In genomic region chr20:34260208-34260942, GRCh38 we compare ENCODE assay signal across 20 cellular contexts. TPM values are rescaled to one million over a fixed set of nuclear protein-coding genes. Genes with fewer than 3 reads are reported as not detected.
A peak's percentile ranks its signal among the peaks of the same experiment; 100 is the strongest.
DNase-seq lines count a peak whose midpoint lies in the region; ATAC-seq, FAIRE-seq and TF ChIP-seq lines count a peak whose summit lies in the region.
"Had no signal": no experiment of that assay in that cellular context is flagged by ENCODE, and none has a peak within 500 bp of the region (broad histone marks: within the 10 kb centered on the region; RNA-seq: fewer than 3 reads in every experiment).

No MANE protein-coding gene starts in this region.

- H3K27me3 ChIP-seq in bronchial epithelial cell (ENCODE audit: control insufficient read depth, insufficient read depth, low read length), result no peaks in the 10 kb centered on the region
- H3K27me3 ChIP-seq: BE2C had no signal

- no peak overlapping the region for H3K27ac Mint-ChIP-seq in activated CD8-positive, alpha-beta T cell treated with anti-CD3 and anti-CD28 coated beads, Interleukin-2, amount 10 ng/mL, durations not matched to agents 7 days and 5 days
- H3K27ac Mint-ChIP-seq: CD4-positive, CD25-positive, alpha-beta regulatory T cell had no signal

- FAIRE-seq in bronchial epithelial cell (lab: Jason Lieb, UNC), result no peak
- FAIRE-seq: G401.6, K562 had no signal

- H3K4me3 Mint-ChIP-seq in activated CD8-positive, alpha-beta T cell treated with anti-CD3 and anti-CD28 coated beads, Interleukin-2, amount 10 ng/mL, durations not matched to agents 7 days and 5 days, result no peak overlapping the region
- H3K4me3 Mint-ChIP-seq: CD4-positive, CD25-positive, alpha-beta regulatory T cell had no signal

- no peaks in the 10 kb centered on the region for H3K36me3 ChIP-seq in bronchial epithelial cell (ENCODE audit: control insufficient read depth, insufficient read depth, low read length)
- H3K36me3 ChIP-seq: BE2C had no signal

- no peaks in the 10 kb centered on the region for H3K9me3 Mint-ChIP-seq in activated CD8-positive, alpha-beta T cell treated with anti-CD3 and anti-CD28 coated beads, Interleukin-2, amount 10 ng/mL, durations not matched to agents 7 days and 5 days (ENCODE audit: insufficient read depth)

- CTCF ChIA-PET in activated CD8-positive, alpha-beta T cell treated with anti-CD3 and anti-CD28 coated beads, Interleukin-2, amount 10 ng/mL, durations not matched to agents 7 days and 5 days (lab: Charles Lee), result no interaction called here

- peaks cover 6% of the 10 kb centered on the region for H3K4me1 Mint-ChIP-seq in activated CD8-positive, alpha-beta T cell treated with anti-CD3 and anti-CD28 coated beads, Interleukin-2, amount 10 ng/mL, durations not matched to agents 7 days and 5 days (ENCODE audit: low read depth)
- H3K4me1 Mint-ChIP-seq: CD4-positive, CD25-positive, alpha-beta regulatory T cell had no signal

- TF ChIP-seq CTCF in bronchial epithelial cell (IDR thresholded peaks at IDR 0.05; ENCODE audit: insufficient read depth, low read length, severe bottlenecking), result no peak
- no peak for TF ChIP-seq CTCF in foreskin fibroblast (IDR thresholded peaks at IDR 0.05; ENCODE audit: low read depth, low read length)

- DNase-seq in activated CD8-positive, alpha-beta memory T cell treated with anti-CD3 and anti-CD28 coated beads, Interleukin-2, amount 50 U/mL, for 48 hours, result peak; percentile 32
- DNase-seq in activated CD8-positive, alpha-beta memory T cell treated with anti-CD3 and anti-CD28 coated beads for 24 hours, result no peak
- DNase-seq in bronchial epithelial cell (ENCODE audit: low read depth) (peak; percentile 48), foreskin fibroblast (peak; percentile 29 to 35)
- DNase-seq in stimulated activated CD4-positive, alpha-beta T cell treated with anti-CD3 and anti-CD28 coated beads, Interleukin-12 subunit alpha, Interleukin-12 subunit beta, amount 100 ng/mL, for 4 hours, result no peak
- no peak for DNase-seq in activated CD8-positive, alpha-beta T cell treated with anti-CD3 and anti-CD28 coated beads, Interleukin-2, amount 10 ng/mL, durations not matched to agents 7 days and 5 days
- DNase-seq: BE2C; CD4-positive, CD25-positive, alpha-beta regulatory T cell; COR-L47; DMS 273 treated with DMSO at 0.1 percent for 48 hours; NCI-H1092 treated with DMSO at 0.1 percent for 48 hours; NCI-H2081 had no signal

- ATAC-seq in GM21528 (IDR thresholded peaks at IDR 0.05; ENCODE audit: low FRiP score, unreplicated experiment) (no peak), HG02970 (IDR thresholded peaks at IDR 0.05; ENCODE audit: low FRiP score, unreplicated experiment) (no peak)
- no peak for ATAC-seq in activated CD8-positive, alpha-beta T cell treated with anti-CD3 and anti-CD28 coated beads, Interleukin-2, amount 10 ng/mL, durations not matched to agents 7 days and 5 days
- ATAC-seq: HCT116, K562, Panc1, Right ventricle myocardium inferior had no signal

- POLR2A ChIA-PET in activated CD8-positive, alpha-beta T cell treated with anti-CD3 and anti-CD28 coated beads, Interleukin-2, amount 10 ng/mL, durations not matched to agents 7 days and 5 days (lab: Charles Lee), result no interaction called here

- H3K27me3 Mint-ChIP-seq in activated CD8-positive, alpha-beta T cell treated with anti-CD3 and anti-CD28 coated beads, Interleukin-2, amount 10 ng/mL, durations not matched to agents 7 days and 5 days (ENCODE audit: low read depth), result no peaks in the 10 kb centered on the region
- H3K27me3 Mint-ChIP-seq: CD4-positive, CD25-positive, alpha-beta regulatory T cell had no signal

- no peaks in the 10 kb centered on the region for H3K36me3 Mint-ChIP-seq in activated CD8-positive, alpha-beta T cell treated with anti-CD3 and anti-CD28 coated beads, Interleukin-2, amount 10 ng/mL, durations not matched to agents 7 days and 5 days (ENCODE audit: low read depth)
- H3K36me3 Mint-ChIP-seq: CD4-positive, CD25-positive, alpha-beta regulatory T cell had no signal

- H3K4me3 ChIP-seq in bronchial epithelial cell (ENCODE audit: low read depth, low read length) (no peak overlapping the region), foreskin fibroblast (ENCODE audit: low read depth in 1 of 2, low read length in 2 of 2) (no peak overlapping the region)
- H3K4me3 ChIP-seq: K562 had no signal

RNA-seq across cellular contexts. Expression of gene ASIP, which starts 19.2 kb away (rescaled TPM):
- total RNA-seq in bronchial epithelial cell, result not detected in 2 replicates
- total RNA-seq in activated CD8-positive, alpha-beta T cell treated with anti-CD3 and anti-CD28 coated beads, Interleukin-2, amount 10 ng/mL, durations not matched to agents 7 days and 5 days, result not detected
- total RNA-seq: CD4-positive, CD25-positive, alpha-beta regulatory T cell; K562; NCI-H460 had no signal

RNA-seq across cellular contexts. Expression of gene AHCY, which starts 42.8 kb away (rescaled TPM):
- 207 and 278 TPM in 2 replicates for total RNA-seq in bronchial epithelial cell
- 10 to 100 TPM; 90.2 to 94.4 TPM for total RNA-seq in activated CD8-positive, alpha-beta T cell treated with anti-CD3 and anti-CD28 coated beads, Interleukin-2, amount 10 ng/mL, durations not matched to agents 7 days and 5 days

Comparison
In these comparisons a context has a peak if more than half of its experiments do, and no peak if none do; other contexts are left out.
1. DNase-seq: peak in activated CD8-positive, alpha-beta memory T cell treated with anti-CD3 and anti-CD28 coated beads, Interleukin-2, amount 50 U/mL, for 48 hours (single experiment), bronchial epithelial cell (single experiment) and foreskin fibroblast (2 of 2); none in activated CD8-positive, alpha-beta memory T cell treated with anti-CD3 and anti-CD28 coated beads for 24 hours (single experiment), stimulated activated CD4-positive, alpha-beta T cell treated with anti-CD3 and anti-CD28 coated beads, Interleukin-12 subunit alpha, Interleukin-12 subunit beta, amount 100 ng/mL, for 4 hours (single experiment) and activated CD8-positive, alpha-beta T cell treated with anti-CD3 and anti-CD28 coated beads, Interleukin-2, amount 10 ng/mL, durations not matched to agents 7 days and 5 days (single experiment).